8 cellular contexts compared by ENCODE assay signal in the genomic region with DNA sequence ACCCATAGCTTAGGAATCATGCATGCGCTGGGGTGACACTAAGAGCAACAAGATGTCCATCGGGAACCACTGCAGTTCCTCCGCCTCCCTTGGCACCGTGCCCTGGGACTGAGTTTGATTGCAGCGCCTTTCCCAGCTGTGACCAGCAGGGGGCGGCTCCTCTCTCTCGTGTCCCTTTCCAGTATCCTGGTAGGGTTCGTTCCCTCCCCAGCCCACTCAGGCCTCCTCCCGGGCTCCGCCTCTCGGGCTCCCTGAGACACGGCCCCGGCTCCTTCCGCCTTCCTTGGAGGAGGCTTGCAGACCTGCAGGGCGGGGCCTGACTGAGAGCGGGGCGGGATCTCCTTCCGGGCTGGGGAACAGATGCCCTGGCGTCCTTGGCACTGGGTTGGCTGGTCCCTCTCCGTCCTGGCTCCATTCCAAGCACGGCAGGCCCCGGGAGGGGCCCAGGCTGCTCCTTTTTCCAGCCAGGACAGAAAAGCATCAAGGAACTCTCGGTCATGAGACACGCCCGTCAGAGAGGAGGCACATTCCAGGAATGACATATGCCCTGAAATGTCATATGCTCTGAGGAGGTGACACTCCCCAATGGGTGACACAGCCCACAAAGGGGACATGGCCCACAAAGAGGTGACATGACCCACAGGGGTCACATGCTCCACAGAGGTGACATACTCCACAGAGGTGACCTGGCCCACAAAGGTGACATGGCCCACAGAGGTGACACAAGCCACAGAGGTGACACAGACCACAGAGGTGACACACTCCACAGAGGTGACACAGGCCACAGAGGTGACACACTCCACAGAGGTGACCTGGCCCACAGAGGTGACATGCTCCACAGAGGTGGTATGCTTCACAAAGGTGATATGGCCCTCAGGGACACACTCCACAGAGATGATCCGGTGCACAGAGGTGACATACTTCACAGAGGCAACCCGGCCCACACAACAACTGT.
A peak's percentile ranks its signal among the peaks of the same experiment; 100 is the strongest.
DNase-seq lines count a peak whose midpoint lies in the region; ATAC-seq and TF ChIP-seq lines count a peak whose summit lies in the region.

No MANE protein-coding gene starts in this region.

- H3K27me3 Mint-ChIP-seq in naive thymus-derived CD8-positive, alpha-beta T cell, result peaks cover 0 to 14% (median 5%) of the 10 kb centered on the region in 5 donors

- peak overlapping the region in 8 of 10 donors; percentile 1 to 57 (median 38) for H3K4me3 Mint-ChIP-seq in naive thymus-derived CD8-positive, alpha-beta T cell
- H3K4me3 Mint-ChIP-seq in stimulated activated effector memory CD8-positive, alpha-beta T cell treated with anti-CD3 and anti-CD28 coated beads, Interleukin-12 subunit alpha, Interleukin-12 subunit beta, amount 100 ng/mL, for 72 hours, result peak overlapping the region; percentile 10

- DNase-seq in KBM-7 (peak; percentile 98), RPMI7951 (ENCODE audit: low read depth) (peak; percentile 97), fibroblast of mammary gland (ENCODE audit: low read depth) (peak; percentile 96)
- peak; percentile 48 to 57 for DNase-seq in activated T-helper 1 cell treated with anti-CD3 and anti-CD28 coated beads, Interleukin-2, amount 50 U/mL, for 16 hours (ENCODE audit: low read depth in 1 of 2, low spot score in 1 of 2)
- peak; percentile 60 to 85 (median 74) for DNase-seq in naive thymus-derived CD8-positive, alpha-beta T cell
- peak; percentile 70 to 89 for DNase-seq in stimulated activated effector memory CD8-positive, alpha-beta T cell treated with anti-CD3 and anti-CD28 coated beads, Interleukin-12 subunit alpha, Interleukin-12 subunit beta, amount 100 ng/mL, for 72 hours (ENCODE audit: low spot score in 2 of 2)

- H3K36me3 Mint-ChIP-seq in naive thymus-derived CD8-positive, alpha-beta T cell, result no peaks in the 10 kb centered on the region
- H3K36me3 Mint-ChIP-seq in stimulated activated effector memory CD8-positive, alpha-beta T cell treated with anti-CD3 and anti-CD28 coated beads, Interleukin-12 subunit alpha, Interleukin-12 subunit beta, amount 100 ng/mL, for 72 hours, result no peaks in the 10 kb centered on the region

- peaks cover 13 to 44% (median 23%) of the 10 kb centered on the region in 4 donors for H3K4me1 Mint-ChIP-seq in naive thymus-derived CD8-positive, alpha-beta T cell
- H3K4me1 Mint-ChIP-seq in stimulated activated effector memory CD8-positive, alpha-beta T cell treated with anti-CD3 and anti-CD28 coated beads, Interleukin-12 subunit alpha, Interleukin-12 subunit beta, amount 100 ng/mL, for 72 hours, result peaks cover 54% of the 10 kb centered on the region

- in situ Hi-C loops in KBM-7 (cut with MboI; ENCODE audit: low pct_unique_long_range_greater_than_20kb, low sequenced_read_pairs), result no loop called here

- TF ChIP-seq CTCF in GM12875 (IDR thresholded peaks at IDR 0.05; ENCODE audit: borderline replicate concordance, insufficient read depth, low read depth, low read length), result peak; percentile 93
- peak; percentile 89 for TF ChIP-seq CTCF in fibroblast of mammary gland (conservative IDR thresholded peaks at IDR 0.05; ENCODE audit: control insufficient read depth, insufficient read depth, low read depth, low read length)

- no peak overlapping the region for H3K4me3 ChIP-seq in GM12875 (ENCODE audit: low read depth, low read length)
- H3K4me3 ChIP-seq in fibroblast of mammary gland (ENCODE audit: control insufficient read depth, low read depth, low read length), result peak overlapping the region; percentile 49

- peak overlapping the region in 1 of 10 donors; percentile 34 for H3K27ac Mint-ChIP-seq in naive thymus-derived CD8-positive, alpha-beta T cell
- peak overlapping the region; percentile 69 for H3K27ac Mint-ChIP-seq in stimulated activated effector memory CD8-positive, alpha-beta T cell treated with anti-CD3 and anti-CD28 coated beads, Interleukin-12 subunit alpha, Interleukin-12 subunit beta, amount 100 ng/mL, for 72 hours

- POLR2A ChIA-PET in naive thymus-derived CD8-positive, alpha-beta T cell (lab: Charles Lee), result no interaction called here

- ATAC-seq in naive thymus-derived CD8-positive, alpha-beta T cell, result peak; percentile 67 to 81
- peak; percentile 86 for ATAC-seq in stimulated activated effector memory CD8-positive, alpha-beta T cell treated with anti-CD3 and anti-CD28 coated beads, Interleukin-12 subunit alpha, Interleukin-12 subunit beta, amount 100 ng/mL, for 72 hours
- ATAC-seq in HG02588 (IDR thresholded peaks at IDR 0.05; ENCODE audit: unreplicated experiment), result no peak

- H3K9me3 Mint-ChIP-seq in naive thymus-derived CD8-positive, alpha-beta T cell, result no peaks in the 10 kb centered on the region
- no peaks in the 10 kb centered on the region for H3K9me3 Mint-ChIP-seq in stimulated activated effector memory CD8-positive, alpha-beta T cell treated with anti-CD3 and anti-CD28 coated beads, Interleukin-12 subunit alpha, Interleukin-12 subunit beta, amount 100 ng/mL, for 72 hours
